ENCODE assay signal across 1 cellular context in the genomic region with DNA sequence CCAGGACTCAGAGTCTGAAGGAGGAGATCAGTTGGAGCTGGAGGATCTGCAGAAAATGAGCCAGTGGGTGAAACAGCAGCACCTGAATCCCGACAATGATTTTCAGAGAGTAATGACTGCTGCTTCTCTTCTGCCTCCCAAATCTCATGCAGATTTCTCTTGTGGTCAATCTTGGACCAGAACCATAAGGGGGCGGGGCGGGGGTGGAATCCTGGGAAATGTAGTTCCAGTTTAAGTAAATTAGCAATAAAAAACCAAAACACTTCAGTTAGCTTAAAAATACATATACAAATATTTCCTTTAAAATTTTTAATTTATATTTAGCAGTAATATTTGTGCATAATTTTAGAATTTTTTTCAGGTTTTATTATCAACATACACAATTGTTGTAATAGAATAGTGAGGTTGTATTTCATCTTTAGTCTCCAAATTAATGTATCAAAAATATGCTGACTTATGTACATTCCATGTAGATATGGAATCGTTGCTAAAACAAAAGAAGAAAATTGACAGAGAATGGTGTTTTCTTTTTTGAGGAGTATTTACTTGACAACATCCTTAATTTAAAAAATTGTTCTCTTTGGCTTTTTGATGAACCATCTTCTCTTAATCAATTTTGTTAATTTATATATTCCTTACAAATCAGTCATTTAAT.
TF ChIP-seq lines count a peak whose summit lies in the region.

No MANE protein-coding gene starts in this region.

TF ChIP-seq in H1, 55 proteins besides CTCF, POLR2A, EP300 and RAD21 (continued from another document):
- TF ChIP-seq, protein P1, sequence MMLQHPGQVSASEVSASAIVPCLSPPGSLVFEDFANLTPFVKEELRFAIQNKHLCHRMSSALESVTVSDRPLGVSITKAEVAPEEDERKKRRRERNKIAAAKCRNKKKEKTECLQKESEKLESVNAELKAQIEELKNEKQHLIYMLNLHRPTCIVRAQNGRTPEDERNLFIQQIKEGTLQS (IDR thresholded peaks at IDR 0.05; ENCODE audit: insufficient read depth, low read depth, low read length), result no peak
